Comparison of ENCODE assay signal across 2 cellular contexts in the genomic region with DNA sequence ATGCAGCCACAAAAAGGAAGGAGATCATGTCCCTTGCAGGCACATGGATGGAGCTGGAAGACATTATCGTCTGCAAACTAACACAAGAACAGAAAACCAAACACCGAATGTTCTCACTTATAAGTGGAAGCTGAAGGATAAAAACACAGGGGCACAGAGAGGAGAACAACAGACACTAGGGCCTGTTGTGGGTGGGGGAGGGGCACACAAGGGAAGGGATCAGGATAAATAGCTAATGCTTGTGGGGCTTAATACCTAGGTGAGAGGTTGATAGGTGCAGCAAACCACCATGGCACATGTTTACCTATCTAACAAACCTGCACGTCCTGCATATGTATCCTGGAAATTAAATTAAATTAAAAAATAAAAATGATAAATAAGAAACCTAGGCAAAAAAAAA.
TF ChIP-seq lines count a peak whose summit lies in the region.

No MANE protein-coding gene starts in this region.

TF ChIP-seq in GM23338, 12 proteins besides CTCF, POLR2A, EP300 and RAD21 (continued from another document):
- TF ChIP-seq, protein P1, sequence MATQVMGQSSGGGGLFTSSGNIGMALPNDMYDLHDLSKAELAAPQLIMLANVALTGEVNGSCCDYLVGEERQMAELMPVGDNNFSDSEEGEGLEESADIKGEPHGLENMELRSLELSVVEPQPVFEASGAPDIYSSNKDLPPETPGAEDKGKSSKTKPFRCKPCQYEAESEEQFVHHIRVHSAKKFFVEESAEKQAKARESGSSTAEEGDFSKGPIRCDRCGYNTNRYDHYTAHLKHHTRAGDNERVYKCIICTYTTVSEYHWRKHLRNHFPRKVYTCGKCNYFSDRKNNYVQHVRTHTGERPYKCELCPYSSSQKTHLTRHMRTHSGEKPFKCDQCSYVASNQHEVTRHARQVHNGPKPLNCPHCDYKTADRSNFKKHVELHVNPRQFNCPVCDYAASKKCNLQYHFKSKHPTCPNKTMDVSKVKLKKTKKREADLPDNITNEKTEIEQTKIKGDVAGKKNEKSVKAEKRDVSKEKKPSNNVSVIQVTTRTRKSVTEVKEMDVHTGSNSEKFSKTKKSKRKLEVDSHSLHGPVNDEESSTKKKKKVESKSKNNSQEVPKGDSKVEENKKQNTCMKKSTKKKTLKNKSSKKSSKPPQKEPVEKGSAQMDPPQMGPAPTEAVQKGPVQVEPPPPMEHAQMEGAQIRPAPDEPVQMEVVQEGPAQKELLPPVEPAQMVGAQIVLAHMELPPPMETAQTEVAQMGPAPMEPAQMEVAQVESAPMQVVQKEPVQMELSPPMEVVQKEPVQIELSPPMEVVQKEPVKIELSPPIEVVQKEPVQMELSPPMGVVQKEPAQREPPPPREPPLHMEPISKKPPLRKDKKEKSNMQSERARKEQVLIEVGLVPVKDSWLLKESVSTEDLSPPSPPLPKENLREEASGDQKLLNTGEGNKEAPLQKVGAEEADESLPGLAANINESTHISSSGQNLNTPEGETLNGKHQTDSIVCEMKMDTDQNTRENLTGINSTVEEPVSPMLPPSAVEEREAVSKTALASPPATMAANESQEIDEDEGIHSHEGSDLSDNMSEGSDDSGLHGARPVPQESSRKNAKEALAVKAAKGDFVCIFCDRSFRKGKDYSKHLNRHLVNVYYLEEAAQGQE (IDR thresholded peaks at IDR 0.05; ENCODE audit: unreplicated experiment), result no peak
- TF ChIP-seq JUNB (IDR thresholded peaks at IDR 0.05; ENCODE audit: unreplicated experiment) (no peak), ZNF331 (CRISPR knock-in tag; IDR thresholded peaks at IDR 0.05; ENCODE audit: low read depth) (no peak)
- TF ChIP-seq, protein P2, sequence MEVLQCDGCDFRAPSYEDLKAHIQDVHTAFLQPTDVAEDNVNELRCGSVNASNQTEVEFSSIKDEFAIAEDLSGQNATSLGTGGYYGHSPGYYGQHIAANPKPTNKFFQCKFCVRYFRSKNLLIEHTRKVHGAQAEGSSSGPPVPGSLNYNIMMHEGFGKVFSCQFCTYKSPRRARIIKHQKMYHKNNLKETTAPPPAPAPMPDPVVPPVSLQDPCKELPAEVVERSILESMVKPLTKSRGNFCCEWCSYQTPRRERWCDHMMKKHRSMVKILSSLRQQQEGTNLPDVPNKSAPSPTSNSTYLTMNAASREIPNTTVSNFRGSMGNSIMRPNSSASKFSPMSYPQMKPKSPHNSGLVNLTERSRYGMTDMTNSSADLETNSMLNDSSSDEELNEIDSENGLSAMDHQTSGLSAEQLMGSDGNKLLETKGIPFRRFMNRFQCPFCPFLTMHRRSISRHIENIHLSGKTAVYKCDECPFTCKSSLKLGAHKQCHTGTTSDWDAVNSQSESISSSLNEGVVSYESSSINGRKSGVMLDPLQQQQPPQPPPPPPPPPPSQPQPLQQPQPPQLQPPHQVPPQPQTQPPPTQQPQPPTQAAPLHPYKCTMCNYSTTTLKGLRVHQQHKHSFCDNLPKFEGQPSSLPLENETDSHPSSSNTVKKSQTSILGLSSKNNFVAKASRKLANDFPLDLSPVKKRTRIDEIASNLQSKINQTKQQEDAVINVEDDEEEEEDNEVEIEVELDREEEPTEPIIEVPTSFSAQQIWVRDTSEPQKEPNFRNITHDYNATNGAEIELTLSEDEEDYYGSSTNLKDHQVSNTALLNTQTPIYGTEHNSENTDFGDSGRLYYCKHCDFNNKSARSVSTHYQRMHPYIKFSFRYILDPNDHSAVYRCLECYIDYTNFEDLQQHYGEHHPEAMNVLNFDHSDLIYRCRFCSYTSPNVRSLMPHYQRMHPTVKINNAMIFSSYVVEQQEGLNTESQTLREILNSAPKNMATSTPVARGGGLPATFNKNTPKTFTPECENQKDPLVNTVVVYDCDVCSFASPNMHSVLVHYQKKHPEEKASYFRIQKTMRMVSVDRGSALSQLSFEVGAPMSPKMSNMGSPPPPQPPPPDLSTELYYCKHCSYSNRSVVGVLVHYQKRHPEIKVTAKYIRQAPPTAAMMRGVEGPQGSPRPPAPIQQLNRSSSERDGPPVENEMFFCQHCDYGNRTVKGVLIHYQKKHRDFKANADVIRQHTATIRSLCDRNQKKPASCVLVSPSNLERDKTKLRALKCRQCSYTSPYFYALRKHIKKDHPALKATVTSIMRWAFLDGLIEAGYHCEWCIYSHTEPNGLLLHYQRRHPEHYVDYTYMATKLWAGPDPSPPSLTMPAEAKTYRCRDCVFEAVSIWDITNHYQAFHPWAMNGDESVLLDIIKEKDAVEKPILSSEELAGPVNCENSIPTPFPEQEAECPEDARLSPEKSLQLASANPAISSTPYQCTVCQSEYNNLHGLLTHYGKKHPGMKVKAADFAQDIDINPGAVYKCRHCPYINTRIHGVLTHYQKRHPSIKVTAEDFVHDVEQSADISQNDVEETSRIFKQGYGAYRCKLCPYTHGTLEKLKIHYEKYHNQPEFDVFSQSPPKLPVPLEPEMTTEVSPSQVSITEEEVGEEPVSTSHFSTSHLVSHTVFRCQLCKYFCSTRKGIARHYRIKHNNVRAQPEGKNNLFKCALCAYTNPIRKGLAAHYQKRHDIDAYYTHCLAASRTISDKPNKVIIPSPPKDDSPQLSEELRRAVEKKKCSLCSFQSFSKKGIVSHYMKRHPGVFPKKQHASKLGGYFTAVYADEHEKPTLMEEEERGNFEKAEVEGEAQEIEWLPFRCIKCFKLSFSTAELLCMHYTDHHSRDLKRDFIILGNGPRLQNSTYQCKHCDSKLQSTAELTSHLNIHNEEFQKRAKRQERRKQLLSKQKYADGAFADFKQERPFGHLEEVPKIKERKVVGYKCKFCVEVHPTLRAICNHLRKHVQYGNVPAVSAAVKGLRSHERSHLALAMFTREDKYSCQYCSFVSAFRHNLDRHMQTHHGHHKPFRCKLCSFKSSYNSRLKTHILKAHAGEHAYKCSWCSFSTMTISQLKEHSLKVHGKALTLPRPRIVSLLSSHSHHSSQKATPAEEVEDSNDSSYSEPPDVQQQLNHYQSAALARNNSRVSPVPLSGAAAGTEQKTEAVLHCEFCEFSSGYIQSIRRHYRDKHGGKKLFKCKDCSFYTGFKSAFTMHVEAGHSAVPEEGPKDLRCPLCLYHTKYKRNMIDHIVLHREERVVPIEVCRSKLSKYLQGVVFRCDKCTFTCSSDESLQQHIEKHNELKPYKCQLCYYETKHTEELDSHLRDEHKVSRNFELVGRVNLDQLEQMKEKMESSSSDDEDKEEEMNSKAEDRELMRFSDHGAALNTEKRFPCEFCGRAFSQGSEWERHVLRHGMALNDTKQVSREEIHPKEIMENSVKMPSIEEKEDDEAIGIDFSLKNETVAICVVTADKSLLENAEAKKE (CRISPR knock-in tag; IDR thresholded peaks at IDR 0.05), result no peak
- TF ChIP-seq, protein P3, sequence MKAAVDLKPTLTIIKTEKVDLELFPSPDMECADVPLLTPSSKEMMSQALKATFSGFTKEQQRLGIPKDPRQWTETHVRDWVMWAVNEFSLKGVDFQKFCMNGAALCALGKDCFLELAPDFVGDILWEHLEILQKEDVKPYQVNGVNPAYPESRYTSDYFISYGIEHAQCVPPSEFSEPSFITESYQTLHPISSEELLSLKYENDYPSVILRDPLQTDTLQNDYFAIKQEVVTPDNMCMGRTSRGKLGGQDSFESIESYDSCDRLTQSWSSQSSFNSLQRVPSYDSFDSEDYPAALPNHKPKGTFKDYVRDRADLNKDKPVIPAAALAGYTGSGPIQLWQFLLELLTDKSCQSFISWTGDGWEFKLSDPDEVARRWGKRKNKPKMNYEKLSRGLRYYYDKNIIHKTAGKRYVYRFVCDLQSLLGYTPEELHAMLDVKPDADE (IDR thresholded peaks at IDR 0.05), result no peak

TF ChIP-seq in WTC11, 78 proteins besides CTCF, POLR2A, EP300 and RAD21 (continued from another document):
- TF ChIP-seq, protein P4, sequence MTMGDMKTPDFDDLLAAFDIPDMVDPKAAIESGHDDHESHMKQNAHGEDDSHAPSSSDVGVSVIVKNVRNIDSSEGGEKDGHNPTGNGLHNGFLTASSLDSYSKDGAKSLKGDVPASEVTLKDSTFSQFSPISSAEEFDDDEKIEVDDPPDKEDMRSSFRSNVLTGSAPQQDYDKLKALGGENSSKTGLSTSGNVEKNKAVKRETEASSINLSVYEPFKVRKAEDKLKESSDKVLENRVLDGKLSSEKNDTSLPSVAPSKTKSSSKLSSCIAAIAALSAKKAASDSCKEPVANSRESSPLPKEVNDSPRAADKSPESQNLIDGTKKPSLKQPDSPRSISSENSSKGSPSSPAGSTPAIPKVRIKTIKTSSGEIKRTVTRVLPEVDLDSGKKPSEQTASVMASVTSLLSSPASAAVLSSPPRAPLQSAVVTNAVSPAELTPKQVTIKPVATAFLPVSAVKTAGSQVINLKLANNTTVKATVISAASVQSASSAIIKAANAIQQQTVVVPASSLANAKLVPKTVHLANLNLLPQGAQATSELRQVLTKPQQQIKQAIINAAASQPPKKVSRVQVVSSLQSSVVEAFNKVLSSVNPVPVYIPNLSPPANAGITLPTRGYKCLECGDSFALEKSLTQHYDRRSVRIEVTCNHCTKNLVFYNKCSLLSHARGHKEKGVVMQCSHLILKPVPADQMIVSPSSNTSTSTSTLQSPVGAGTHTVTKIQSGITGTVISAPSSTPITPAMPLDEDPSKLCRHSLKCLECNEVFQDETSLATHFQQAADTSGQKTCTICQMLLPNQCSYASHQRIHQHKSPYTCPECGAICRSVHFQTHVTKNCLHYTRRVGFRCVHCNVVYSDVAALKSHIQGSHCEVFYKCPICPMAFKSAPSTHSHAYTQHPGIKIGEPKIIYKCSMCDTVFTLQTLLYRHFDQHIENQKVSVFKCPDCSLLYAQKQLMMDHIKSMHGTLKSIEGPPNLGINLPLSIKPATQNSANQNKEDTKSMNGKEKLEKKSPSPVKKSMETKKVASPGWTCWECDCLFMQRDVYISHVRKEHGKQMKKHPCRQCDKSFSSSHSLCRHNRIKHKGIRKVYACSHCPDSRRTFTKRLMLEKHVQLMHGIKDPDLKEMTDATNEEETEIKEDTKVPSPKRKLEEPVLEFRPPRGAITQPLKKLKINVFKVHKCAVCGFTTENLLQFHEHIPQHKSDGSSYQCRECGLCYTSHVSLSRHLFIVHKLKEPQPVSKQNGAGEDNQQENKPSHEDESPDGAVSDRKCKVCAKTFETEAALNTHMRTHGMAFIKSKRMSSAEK (CRISPR knock-in tag; IDR thresholded peaks at IDR 0.05; ENCODE audit: borderline replicate concordance), result no peak
- TF ChIP-seq TP53 (CRISPR knock-in tag; IDR thresholded peaks at IDR 0.05) (no peak), ZNF416 (CRISPR knock-in tag; IDR thresholded peaks at IDR 0.05) (no peak), CREB1 (CRISPR knock-in tag; IDR thresholded peaks at IDR 0.05) (no peak), FOXJ3 (CRISPR knock-in tag; IDR thresholded peaks at IDR 0.05; ENCODE audit: borderline replicate concordance) (no peak), MXD4 (CRISPR knock-in tag; IDR thresholded peaks at IDR 0.05; ENCODE audit: borderline replicate concordance) (no peak), SP1 (CRISPR knock-in tag; conservative IDR thresholded peaks at IDR 0.05) (no peak), OVOL2 (CRISPR knock-in tag; IDR thresholded peaks at IDR 0.05; ENCODE audit: borderline replicate concordance) (no peak), ZNF671 (CRISPR knock-in tag; IDR thresholded peaks at IDR 0.05) (no peak), ZNF138 (CRISPR knock-in tag; conservative IDR thresholded peaks at IDR 0.05) (no peak), ZNF121 (CRISPR knock-in tag; IDR thresholded peaks at IDR 0.05) (no peak)
- TF ChIP-seq, protein P5, sequence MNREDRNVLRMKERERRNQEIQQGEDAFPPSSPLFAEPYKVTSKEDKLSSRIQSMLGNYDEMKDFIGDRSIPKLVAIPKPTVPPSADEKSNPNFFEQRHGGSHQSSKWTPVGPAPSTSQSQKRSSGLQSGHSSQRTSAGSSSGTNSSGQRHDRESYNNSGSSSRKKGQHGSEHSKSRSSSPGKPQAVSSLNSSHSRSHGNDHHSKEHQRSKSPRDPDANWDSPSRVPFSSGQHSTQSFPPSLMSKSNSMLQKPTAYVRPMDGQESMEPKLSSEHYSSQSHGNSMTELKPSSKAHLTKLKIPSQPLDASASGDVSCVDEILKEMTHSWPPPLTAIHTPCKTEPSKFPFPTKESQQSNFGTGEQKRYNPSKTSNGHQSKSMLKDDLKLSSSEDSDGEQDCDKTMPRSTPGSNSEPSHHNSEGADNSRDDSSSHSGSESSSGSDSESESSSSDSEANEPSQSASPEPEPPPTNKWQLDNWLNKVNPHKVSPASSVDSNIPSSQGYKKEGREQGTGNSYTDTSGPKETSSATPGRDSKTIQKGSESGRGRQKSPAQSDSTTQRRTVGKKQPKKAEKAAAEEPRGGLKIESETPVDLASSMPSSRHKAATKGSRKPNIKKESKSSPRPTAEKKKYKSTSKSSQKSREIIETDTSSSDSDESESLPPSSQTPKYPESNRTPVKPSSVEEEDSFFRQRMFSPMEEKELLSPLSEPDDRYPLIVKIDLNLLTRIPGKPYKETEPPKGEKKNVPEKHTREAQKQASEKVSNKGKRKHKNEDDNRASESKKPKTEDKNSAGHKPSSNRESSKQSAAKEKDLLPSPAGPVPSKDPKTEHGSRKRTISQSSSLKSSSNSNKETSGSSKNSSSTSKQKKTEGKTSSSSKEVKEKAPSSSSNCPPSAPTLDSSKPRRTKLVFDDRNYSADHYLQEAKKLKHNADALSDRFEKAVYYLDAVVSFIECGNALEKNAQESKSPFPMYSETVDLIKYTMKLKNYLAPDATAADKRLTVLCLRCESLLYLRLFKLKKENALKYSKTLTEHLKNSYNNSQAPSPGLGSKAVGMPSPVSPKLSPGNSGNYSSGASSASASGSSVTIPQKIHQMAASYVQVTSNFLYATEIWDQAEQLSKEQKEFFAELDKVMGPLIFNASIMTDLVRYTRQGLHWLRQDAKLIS (CRISPR knock-in tag; IDR thresholded peaks at IDR 0.05; ENCODE audit: borderline replicate concordance), result no peak
- TF ChIP-seq, protein P6, sequence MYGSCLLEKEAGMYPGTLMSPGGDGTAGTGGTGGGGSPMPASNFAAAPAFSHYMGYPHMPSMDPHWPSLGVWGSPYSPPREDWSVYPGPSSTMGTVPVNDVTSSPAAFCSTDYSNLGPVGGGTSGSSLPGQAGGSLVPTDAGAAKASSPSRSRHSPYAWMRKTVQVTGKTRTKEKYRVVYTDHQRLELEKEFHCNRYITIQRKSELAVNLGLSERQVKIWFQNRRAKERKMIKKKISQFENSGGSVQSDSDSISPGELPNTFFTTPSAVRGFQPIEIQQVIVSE (CRISPR knock-in tag; IDR thresholded peaks at IDR 0.05; ENCODE audit: borderline replicate concordance), result no peak
- TF ChIP-seq, protein P7, sequence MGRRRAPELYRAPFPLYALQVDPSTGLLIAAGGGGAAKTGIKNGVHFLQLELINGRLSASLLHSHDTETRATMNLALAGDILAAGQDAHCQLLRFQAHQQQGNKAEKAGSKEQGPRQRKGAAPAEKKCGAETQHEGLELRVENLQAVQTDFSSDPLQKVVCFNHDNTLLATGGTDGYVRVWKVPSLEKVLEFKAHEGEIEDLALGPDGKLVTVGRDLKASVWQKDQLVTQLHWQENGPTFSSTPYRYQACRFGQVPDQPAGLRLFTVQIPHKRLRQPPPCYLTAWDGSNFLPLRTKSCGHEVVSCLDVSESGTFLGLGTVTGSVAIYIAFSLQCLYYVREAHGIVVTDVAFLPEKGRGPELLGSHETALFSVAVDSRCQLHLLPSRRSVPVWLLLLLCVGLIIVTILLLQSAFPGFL (CRISPR knock-in tag; IDR thresholded peaks at IDR 0.05; ENCODE audit: borderline replicate concordance), result no peak
